In genomic region chr1:8816306-8816705, GRCh38 we compare ENCODE assay signal across 8 cellular contexts. TPM values are rescaled to one million over a fixed set of nuclear protein-coding genes. Genes with fewer than 3 reads are reported as not detected.
DNase-seq lines count a peak whose midpoint lies in the region; ATAC-seq, FAIRE-seq and TF ChIP-seq lines count a peak whose summit lies in the region.

No MANE protein-coding gene starts in this region.

- H3K27me3 ChIP-seq in esophagus muscularis mucosa (no peaks in the 10 kb centered on the region), ovary (no peaks in the 10 kb centered on the region)

- TF ChIP-seq CTCF in esophagus muscularis mucosa (IDR thresholded peaks at IDR 0.05), result no peak
- TF ChIP-seq CTCF in ovary (IDR thresholded peaks at IDR 0.05), result no peak

- 0% methylated on average over 2 of the region's 2 CpGs for WGBS in esophagus muscularis mucosa
- WGBS in ovary, 3 donors, result 0 to 4% (median 1%) methylated on average over 2 of the region's 2 CpGs

- FAIRE-seq in RCC 7860 (lab: Jason Lieb, UNC), result peak; percentile 14

- DNase-seq in NCI-H1417 (lab: John Stamatoyannopoulos, UW) (peak in 2 of 3 experiments; percentile 24 to 66), NCI-H1417 treated with DMSO at 0.1 percent for 48 hours (lab: John Stamatoyannopoulos, UW) (no peak), RCC 7860 (ENCODE audit: low spot score) (peak; percentile 23), esophagus muscularis mucosa (ENCODE audit: extremely low spot score) (no peak), ovary (no peak)

- TF ChIP-seq EP300 in esophagus muscularis mucosa (IDR thresholded peaks at IDR 0.05) (no peak), ovary (IDR thresholded peaks at IDR 0.05) (no peak)

- H3K9me3 ChIP-seq in esophagus muscularis mucosa (no peaks in the 10 kb centered on the region), ovary (no peaks in the 10 kb centered on the region)

- no peak for ATAC-seq in HG03135 (IDR thresholded peaks at IDR 0.05; ENCODE audit: unreplicated experiment)
- no peak for ATAC-seq in GM18520 (IDR thresholded peaks at IDR 0.05; ENCODE audit: unreplicated experiment)
- no peak for ATAC-seq in GM18907 (IDR thresholded peaks at IDR 0.05; ENCODE audit: unreplicated experiment)

- intact Hi-C loops in esophagus muscularis mucosa (cut with DNase I) (no loop called here), ovary (cut with DNase I) (no loop called here)

- H3K4me1 ChIP-seq in esophagus muscularis mucosa (peaks cover 38 to 63% (median 58%) of the 10 kb centered on the region in 4 donors), ovary (ENCODE audit: insufficient read depth) (no peaks in the 10 kb centered on the region)

- H3K4me3 ChIP-seq in esophagus muscularis mucosa (peak overlapping the region; percentile 69 to 89 (median 83)), ovary (peak overlapping the region; percentile 84)

- TF ChIP-seq POLR2A in esophagus muscularis mucosa (IDR thresholded peaks at IDR 0.05; ENCODE audit: low read depth), result no peak
- no peak for TF ChIP-seq POLR2A in ovary (IDR thresholded peaks at IDR 0.05)

- peak overlapping the region; percentile 93 to 98 (median 97) for H3K27ac ChIP-seq in esophagus muscularis mucosa (replicated peaks in 1 of 4)
- H3K27ac ChIP-seq in ovary, result peak overlapping the region in 1 of 2 donors; percentile 97

- no peaks in the 10 kb centered on the region for H3K36me3 ChIP-seq in esophagus muscularis mucosa
- no peaks in the 10 kb centered on the region for H3K36me3 ChIP-seq in ovary

RNA-seq across cellular contexts. Expression of gene RERE, which starts 1.1 kb away (rescaled TPM):
- 100 to 1,000 TPM; 133 to 212 (median 168) TPM for total RNA-seq in esophagus muscularis mucosa
- total RNA-seq in ovary, result 100 to 1,000 TPM in 5 of 7 donors, 10 to 100 TPM in 2; 62.8 to 119 (median 115) TPM
- 10 to 100 TPM; 36.7 to 69.3 TPM for polyA plus RNA-seq in ovary

Comparison
In these comparisons a context has a peak if more than half of its experiments do, and no peak if none do; other contexts are left out.
1. DNase-seq: peak in NCI-H1417 (2 of 3) and RCC 7860 (single experiment); none in NCI-H1417 treated with DMSO at 0.1 percent for 48 hours (single experiment), esophagus muscularis mucosa (single experiment) and ovary (0 of 5).